In the genomic region with DNA sequence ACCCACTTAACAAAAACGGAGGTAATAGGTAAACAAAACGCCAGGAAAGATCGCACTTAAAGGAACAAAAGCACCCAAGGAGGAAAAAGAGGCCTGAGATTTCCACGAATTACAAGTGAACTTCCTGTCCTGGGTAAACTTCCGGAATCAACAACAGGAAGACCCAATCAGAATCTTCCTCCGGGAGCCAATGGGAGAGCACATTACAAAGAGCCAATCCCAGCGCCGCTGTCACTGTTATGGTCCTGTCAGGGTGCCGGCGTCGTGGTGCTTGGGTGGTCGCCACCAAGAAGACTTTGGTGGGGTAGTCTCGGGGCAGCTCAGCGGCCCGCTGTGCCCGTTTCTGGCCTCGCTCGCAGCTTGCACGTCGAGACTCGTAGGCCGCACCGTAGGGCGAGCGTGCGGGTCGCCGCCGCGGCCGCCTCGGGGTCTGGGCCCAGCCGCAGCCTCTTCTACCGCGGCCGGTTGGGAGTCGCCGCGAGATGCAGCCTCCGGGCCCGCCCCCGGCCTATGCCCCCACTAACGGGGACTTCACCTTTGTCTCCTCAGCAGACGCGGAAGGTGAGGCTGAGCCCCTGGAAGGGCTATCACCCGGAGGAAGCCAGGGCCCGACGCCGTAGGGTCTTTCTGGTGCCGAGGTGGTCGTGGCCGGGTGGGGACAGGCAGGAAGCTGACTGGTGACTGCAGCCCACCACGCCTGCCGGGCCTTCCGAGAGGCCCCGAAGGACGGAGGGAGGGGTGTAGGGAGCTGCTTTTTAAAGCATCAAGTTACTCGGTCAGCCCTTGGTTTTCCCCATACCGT, we compare ENCODE assay signal across 8 cellular contexts. TPM values are rescaled to one million over a fixed set of nuclear protein-coding genes. Genes with fewer than 3 reads are reported as not detected.
DNase-seq lines count a peak whose midpoint lies in the region; ATAC-seq and TF ChIP-seq lines count a peak whose summit lies in the region.

A gene (plus strand): TSS at position 231 of the 802 bp plus-strand sequence. CDS start 252 bp downstream, at position 483.

- no peak for TF ChIP-seq CTCF in nephron progenitor cell (IDR thresholded peaks at IDR 0.05)

- no peaks in the 10 kb centered on the region for H3K27me3 ChIP-seq in H7 (ENCODE audit: control insufficient read depth, insufficient read depth, low read length)

- H3K4me1 Mint-ChIP-seq in nephron progenitor cell: peaks cover 19% of the 10 kb centered on the region
- H3K4me1 Mint-ChIP-seq in stimulated activated naive CD8-positive, alpha-beta T cell treated with anti-CD3 and anti-CD28 coated beads, Interleukin-15, amount 100 ng/mL, for 72 hours: peaks cover 25% of the 10 kb centered on the region

- DNase-seq in ELF-1 (ENCODE audit: low read depth, low spot score) (peak; percentile 96), H7 (peak; percentile 96), M059J (ENCODE audit: low read depth) (peak; percentile 89), SHP77 (lab: John Stamatoyannopoulos, UW) (peak; percentile 82 to 83), fibroblast of the conjunctiva (ENCODE audit: low read depth) (peak; percentile 90), nephron progenitor cell (peak; percentile 86)
- peak; percentile 82 for DNase-seq in activated effector memory CD4-positive, alpha-beta T cell treated with Interleukin-2 at 50 U/mL for 16 hours
- DNase-seq in stimulated activated naive CD8-positive, alpha-beta T cell treated with anti-CD3 and anti-CD28 coated beads, Interleukin-15, amount 100 ng/mL, for 72 hours: peak; percentile 91 to 92

- H3K27ac Mint-ChIP-seq in nephron progenitor cell: peak within 1 kb of the TSS; percentile 91
- peak within 1 kb of the TSS; percentile 98 to 99 for H3K27ac Mint-ChIP-seq in stimulated activated naive CD8-positive, alpha-beta T cell treated with anti-CD3 and anti-CD28 coated beads, Interleukin-15, amount 100 ng/mL, for 72 hours

- peaks cover 22% of the 10 kb centered on the region for H3K36me3 Mint-ChIP-seq in nephron progenitor cell (ENCODE audit: low read depth)

- H3K4me3 Mint-ChIP-seq in nephron progenitor cell: peak within 1 kb of the TSS; percentile 94
- peak within 1 kb of the TSS; percentile 92 to 95 for H3K4me3 Mint-ChIP-seq in stimulated activated naive CD8-positive, alpha-beta T cell treated with anti-CD3 and anti-CD28 coated beads, Interleukin-15, amount 100 ng/mL, for 72 hours

- ATAC-seq in stimulated activated naive CD8-positive, alpha-beta T cell treated with anti-CD3 and anti-CD28 coated beads, Interleukin-15, amount 100 ng/mL, for 72 hours: peak; percentile 99

- H3K4me3 ChIP-seq in H7 (ENCODE audit: insufficient read depth, low read depth, low read length): peak within 1 kb of the TSS; percentile 82

- peaks cover 7% of the 10 kb centered on the region for H3K9me3 Mint-ChIP-seq in nephron progenitor cell
- no peaks in the 10 kb centered on the region for H3K9me3 Mint-ChIP-seq in stimulated activated naive CD8-positive, alpha-beta T cell treated with anti-CD3 and anti-CD28 coated beads, Interleukin-15, amount 100 ng/mL, for 72 hours

- H3K27me3 Mint-ChIP-seq in nephron progenitor cell (ENCODE audit: low read depth, poor library complexity): peaks cover 21% of the 10 kb centered on the region
- H3K27me3 Mint-ChIP-seq in stimulated activated naive CD8-positive, alpha-beta T cell treated with anti-CD3 and anti-CD28 coated beads, Interleukin-15, amount 100 ng/mL, for 72 hours: no peaks in the 10 kb centered on the region

- H3K36me3 ChIP-seq in H7 (replicated peaks; ENCODE audit: control insufficient read depth, insufficient read depth, low read length): no peaks in the 10 kb centered on the region

RNA-seq across cellular contexts. Expression of the gene that starts here (rescaled TPM):
- total RNA-seq in H7 (2014; rRNA removed; shearing (Covaris generic)): 7.4 and 18.5 TPM in 2 replicates
- 33.6 and 48.1 TPM in 2 replicates for total RNA-seq in M059J (2014; rRNA removed; shearing (Covaris generic))

Comparison
In these comparisons a context has a peak if more than half of its experiments do, and no peak if none do; other contexts are left out.
1. Peak in every context shown above with its lines: DNase-seq, ATAC-seq and H3K4me3 ChIP-seq.